8 cellular contexts compared by ENCODE assay signal in the genomic region with DNA sequence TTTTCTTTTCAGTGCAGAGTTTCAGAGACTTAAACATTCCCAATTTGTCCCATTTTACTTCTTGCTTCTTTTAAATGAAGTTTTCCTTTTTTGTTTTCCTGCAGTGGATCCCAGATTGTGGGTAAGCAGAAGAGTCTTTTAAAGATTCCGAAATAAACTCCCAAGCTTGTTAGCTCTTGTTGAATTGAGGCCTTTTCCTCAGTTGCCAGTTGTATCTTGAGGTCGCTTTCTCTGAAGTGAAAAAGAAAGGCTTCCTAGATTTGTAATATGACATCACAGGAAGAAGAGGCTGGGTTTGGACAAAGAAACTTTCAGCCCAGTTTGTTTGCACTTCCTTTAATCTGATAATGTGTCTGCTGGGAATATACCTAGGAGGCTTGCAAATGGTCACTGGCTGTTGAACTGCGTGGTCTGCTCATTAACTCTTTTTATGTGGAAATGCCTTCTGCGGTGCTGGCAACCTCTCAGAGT. TPM values are rescaled to one million over a fixed set of nuclear protein-coding genes. Genes with fewer than 3 reads are reported as not detected.
A peak's percentile ranks its signal among the peaks of the same experiment; 100 is the strongest.
DNase-seq lines count a peak whose midpoint lies in the region; ATAC-seq and TF ChIP-seq lines count a peak whose summit lies in the region.

A gene with protein sequence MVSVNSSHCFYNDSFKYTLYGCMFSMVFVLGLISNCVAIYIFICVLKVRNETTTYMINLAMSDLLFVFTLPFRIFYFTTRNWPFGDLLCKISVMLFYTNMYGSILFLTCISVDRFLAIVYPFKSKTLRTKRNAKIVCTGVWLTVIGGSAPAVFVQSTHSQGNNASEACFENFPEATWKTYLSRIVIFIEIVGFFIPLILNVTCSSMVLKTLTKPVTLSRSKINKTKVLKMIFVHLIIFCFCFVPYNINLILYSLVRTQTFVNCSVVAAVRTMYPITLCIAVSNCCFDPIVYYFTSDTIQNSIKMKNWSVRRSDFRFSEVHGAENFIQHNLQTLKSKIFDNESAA (minus strand): TSS at position 233 of the 471 bp plus-strand sequence. CDS start 690 bp downstream, outside the sequence.

- H3K4me1 ChIP-seq in left ventricle myocardium inferior (peaks cover 11% of the 10 kb centered on the region), trophoblast cell (ENCODE audit: control insufficient read depth in 1 of 2, insufficient read depth in 2 of 2, low read length in 2 of 2) (no peaks in the 10 kb centered on the region)

- no peak within 1 kb of the TSS for H2BK12ac ChIP-seq in trophoblast cell (ENCODE audit: low read length)

- no peak for TF ChIP-seq CTCF in left ventricle myocardium inferior (IDR thresholded peaks at IDR 0.05; ENCODE audit: borderline replicate concordance)

- H3K79me2 ChIP-seq in trophoblast cell (ENCODE audit: control insufficient read depth, insufficient read depth, low read length, poor library complexity): no peaks in the 10 kb centered on the region

- no peak within 1 kb of the TSS for H3K14ac ChIP-seq in trophoblast cell (ENCODE audit: low read length)

- H3K27ac Mint-ChIP-seq in activated naive CD4-positive, alpha-beta T cell treated with anti-CD3 and anti-CD28 coated beads for 36 hours: peak within 1 kb of the TSS; percentile 92
- peak within 1 kb of the TSS; percentile 97 for H3K27ac Mint-ChIP-seq in activated naive CD8-positive, alpha-beta T cell treated with anti-CD3 and anti-CD28 coated beads, Interleukin-2, amount 10 ng/mL, durations not matched to agents 7 days and 5 days

- H2AK5ac ChIP-seq in trophoblast cell (ENCODE audit: low read length): no peak within 1 kb of the TSS

- H2AFZ ChIP-seq in trophoblast cell (ENCODE audit: insufficient read depth, low read length, poor library complexity): no peak within 1 kb of the TSS

- H3K9ac ChIP-seq in trophoblast cell (ENCODE audit: low read length): no peak within 1 kb of the TSS

- H3K18ac ChIP-seq in trophoblast cell (ENCODE audit: low read length): no peak within 1 kb of the TSS

- H2BK5ac ChIP-seq in trophoblast cell (ENCODE audit: low read depth, low read length, poor library complexity): no peak within 1 kb of the TSS

- H3K4me1 Mint-ChIP-seq in activated naive CD4-positive, alpha-beta T cell treated with anti-CD3 and anti-CD28 coated beads for 36 hours (ENCODE audit: low read depth): peaks cover 33% of the 10 kb centered on the region
- peaks cover 27% of the 10 kb centered on the region for H3K4me1 Mint-ChIP-seq in activated naive CD8-positive, alpha-beta T cell treated with anti-CD3 and anti-CD28 coated beads, Interleukin-2, amount 10 ng/mL, durations not matched to agents 7 days and 5 days

- no peaks in the 10 kb centered on the region for H3K27me3 Mint-ChIP-seq in activated naive CD4-positive, alpha-beta T cell treated with anti-CD3 and anti-CD28 coated beads for 36 hours (ENCODE audit: low read depth)
- H3K27me3 Mint-ChIP-seq in activated naive CD8-positive, alpha-beta T cell treated with anti-CD3 and anti-CD28 coated beads, Interleukin-2, amount 10 ng/mL, durations not matched to agents 7 days and 5 days: no peaks in the 10 kb centered on the region

- POLR2A ChIA-PET in activated naive CD8-positive, alpha-beta T cell treated with anti-CD3 and anti-CD28 coated beads, Interleukin-2, amount 10 ng/mL, durations not matched to agents 7 days and 5 days (lab: Charles Lee): interaction anchor here (0.6 to 1.6 kb wide), 10 partner anchors 9 to 188 kb away, joined by 3 to 7 read pairs (median 4); no protein-coding TSS in a partner anchor

- no peak within 1 kb of the TSS for H4K91ac ChIP-seq in trophoblast cell (ENCODE audit: low read depth, low read length)

- H3K4me2 ChIP-seq in trophoblast cell (ENCODE audit: low read length): peak within 1 kb of the TSS; percentile 62

- peak within 1 kb of the TSS; percentile 18 for H4K12ac ChIP-seq in trophoblast cell (ENCODE audit: low read depth, low read length)

- H2BK120ac ChIP-seq in trophoblast cell (ENCODE audit: insufficient read depth, low read length, poor library complexity): no peak within 1 kb of the TSS

- H3K23ac ChIP-seq in trophoblast cell (ENCODE audit: low read length): no peak within 1 kb of the TSS

- DNase-seq in activated naive CD4-positive, alpha-beta T cell treated with anti-CD3 and anti-CD28 coated beads for 36 hours: peak; percentile 20
- DNase-seq in activated naive CD4-positive, alpha-beta T cell (lab: John Stamatoyannopoulos, UW): no peak
- DNase-seq in activated naive CD8-positive, alpha-beta T cell treated with anti-CD3 and anti-CD28 coated beads, Interleukin-2, amount 10 ng/mL, durations not matched to agents 7 days and 5 days: no peak
- DNase-seq in left ventricle myocardium inferior: no peak
- peak in 1 of 2 donors; percentile 9 for DNase-seq in trophoblast cell
- no peak for DNase-seq in hepatic stellate cell (ENCODE audit: low spot score)
- DNase-seq in dedifferentiated amniotic fluid mesenchymal stem cell (ENCODE audit: extremely low spot score): no peak
- no peak for DNase-seq in T1000 (lab: John Stamatoyannopoulos, UW)

- H3K27me3 ChIP-seq in left ventricle myocardium inferior (ENCODE audit: low read depth) (no peaks in the 10 kb centered on the region), trophoblast cell (ENCODE audit: insufficient read depth, low read length) (no peaks in the 10 kb centered on the region)

- H4K8ac ChIP-seq in trophoblast cell (ENCODE audit: low read depth, low read length): no peak within 1 kb of the TSS

- no peaks in the 10 kb centered on the region for H3K9me3 Mint-ChIP-seq in activated naive CD4-positive, alpha-beta T cell treated with anti-CD3 and anti-CD28 coated beads for 36 hours
- peaks cover 9% of the 10 kb centered on the region for H3K9me3 Mint-ChIP-seq in activated naive CD8-positive, alpha-beta T cell treated with anti-CD3 and anti-CD28 coated beads, Interleukin-2, amount 10 ng/mL, durations not matched to agents 7 days and 5 days

- peaks cover 9% of the 10 kb centered on the region for H3K36me3 ChIP-seq in left ventricle myocardium inferior
- peaks cover 0 to 7% of the 10 kb centered on the region in 2 experiments for H3K36me3 ChIP-seq in trophoblast cell (ENCODE audit: control insufficient read depth in 1 of 2, insufficient read depth in 2 of 2, low read length in 2 of 2)

- H3K4me3 ChIP-seq in left ventricle myocardium inferior (peak within 1 kb of the TSS; percentile 66), trophoblast cell (ENCODE audit: low read depth, low read length) (peak within 1 kb of the TSS; percentile 20)

- H3K9me3 ChIP-seq in left ventricle myocardium inferior (replicated peaks): no peaks in the 10 kb centered on the region
- H3K9me3 ChIP-seq in trophoblast cell (ENCODE audit: insufficient read depth, low read depth, low read length): peaks cover 4% of the 10 kb centered on the region

- H3K36me3 Mint-ChIP-seq in activated naive CD4-positive, alpha-beta T cell treated with anti-CD3 and anti-CD28 coated beads for 36 hours (ENCODE audit: low read depth): peaks cover 4% of the 10 kb centered on the region
- H3K36me3 Mint-ChIP-seq in activated naive CD8-positive, alpha-beta T cell treated with anti-CD3 and anti-CD28 coated beads, Interleukin-2, amount 10 ng/mL, durations not matched to agents 7 days and 5 days: peaks cover 63% of the 10 kb centered on the region

- H3K27ac ChIP-seq in left ventricle myocardium inferior (replicated peaks) (peak within 1 kb of the TSS; percentile 86), trophoblast cell (ENCODE audit: low read depth, low read length) (no peak within 1 kb of the TSS)

- no peak within 1 kb of the TSS for H3K4ac ChIP-seq in trophoblast cell (ENCODE audit: low read depth, low read length)

- H3K4me3 Mint-ChIP-seq in activated naive CD4-positive, alpha-beta T cell treated with anti-CD3 and anti-CD28 coated beads for 36 hours: peak within 1 kb of the TSS; percentile 84
- H3K4me3 Mint-ChIP-seq in activated naive CD8-positive, alpha-beta T cell treated with anti-CD3 and anti-CD28 coated beads, Interleukin-2, amount 10 ng/mL, durations not matched to agents 7 days and 5 days: peak within 1 kb of the TSS; percentile 99

- no CpG with 5 or more reads among the region's 4 CpGs for WGBS in trophoblast cell (ENCODE audit: extremely low coverage, insufficient coverage, insufficient read length)

- CTCF ChIA-PET in activated naive CD4-positive, alpha-beta T cell treated with anti-CD3 and anti-CD28 coated beads for 36 hours (lab: Charles Lee): interaction anchor here (0.9 to 1.1 kb wide), 3 partner anchors 74 to 151 kb away, joined by 3 read pairs; no protein-coding TSS in a partner anchor

- ATAC-seq in activated naive CD8-positive, alpha-beta T cell treated with anti-CD3 and anti-CD28 coated beads, Interleukin-2, amount 10 ng/mL, durations not matched to agents 7 days and 5 days (ENCODE audit: low read depth): peak; percentile 29

- intact Hi-C loops in activated naive CD4-positive, alpha-beta T cell treated with anti-CD3 and anti-CD28 coated beads for 36 hours (cut with micrococcal nuclease): loop anchor here (1.0 to 10.0 kb wide), 6 partner anchors 28 to 1032 kb away; a partner anchor contains a TSS
- intact Hi-C loops in left ventricle myocardium inferior (cut with micrococcal nuclease): loop anchor here (10.0 kb wide), 1 partner anchor 72 kb away; no protein-coding TSS in a partner anchor

- no peaks in the 10 kb centered on the region for H3K79me1 ChIP-seq in trophoblast cell (ENCODE audit: low read length)

RNA-seq across cellular contexts. Expression of the gene that starts here (rescaled TPM):
- total RNA-seq in activated naive CD4-positive, alpha-beta T cell treated with anti-CD3 and anti-CD28 coated beads for 36 hours: 1 to 10 TPM; 6.1 to 6.6 TPM
- total RNA-seq in activated naive CD8-positive, alpha-beta T cell treated with anti-CD3 and anti-CD28 coated beads, Interleukin-2, amount 10 ng/mL, durations not matched to agents 7 days and 5 days: 10 to 100 TPM; 48.1 to 55.4 TPM
- total RNA-seq in left ventricle myocardium inferior: 11.5 TPM
- 6.2 and 6.5 TPM in 2 replicates for polyA plus RNA-seq in trophoblast cell (2013)
